ENCODE assay signal across 18 cellular contexts in the genomic region with DNA sequence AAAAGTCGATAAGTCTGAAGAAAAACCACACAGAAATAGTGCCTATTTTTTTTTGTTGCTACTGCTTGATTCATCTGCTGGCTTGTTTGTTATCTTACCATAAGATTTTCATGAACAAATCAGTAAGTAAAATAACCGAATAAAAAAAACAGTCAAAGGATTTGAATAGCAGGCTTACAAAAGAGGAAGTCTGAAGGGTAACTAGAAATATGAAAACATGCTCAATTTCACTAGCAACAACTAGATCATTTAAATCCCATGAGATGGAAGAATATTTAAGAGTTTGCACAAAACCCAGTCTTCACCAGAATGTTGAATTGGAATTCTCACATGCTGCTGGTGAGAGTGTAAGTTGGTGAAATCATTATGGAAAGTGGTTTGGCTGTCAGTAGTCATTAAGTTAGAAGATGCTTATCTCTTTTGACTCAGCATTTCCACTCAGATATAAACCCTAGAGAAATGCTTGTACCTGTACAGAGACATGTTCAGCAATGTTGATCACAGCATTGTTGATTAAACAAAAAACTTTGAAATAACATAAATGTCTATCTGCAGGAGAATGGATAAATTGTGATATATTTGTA.
DNase-seq lines count a peak whose midpoint lies in the region; ATAC-seq, FAIRE-seq and TF ChIP-seq lines count a peak whose summit lies in the region.
"Had no signal": no experiment of that assay in that cellular context is flagged by ENCODE, and none has a peak within 500 bp of the region (broad histone marks: within the 10 kb centered on the region; RNA-seq: fewer than 3 reads in every experiment).

No MANE protein-coding gene starts in this region.

- H3K36me3 Mint-ChIP-seq in Caco-2 (ENCODE audit: insufficient read depth, unreplicated experiment), result peaks cover 5% of the 10 kb centered on the region

- H3K9me3 ChIP-seq in endothelial cell of umbilical vein (replicated peaks; ENCODE audit: control insufficient read depth, insufficient read depth, low read length) (no peaks in the 10 kb centered on the region), Caco-2 (no peaks in the 10 kb centered on the region)
- H3K9me3 ChIP-seq: SJCRH30 had no signal

- ATAC-seq in GM21723 (IDR thresholded peaks at IDR 0.05; ENCODE audit: unreplicated experiment) (peak; percentile 59), HG03108 (IDR thresholded peaks at IDR 0.05; ENCODE audit: unreplicated experiment) (no peak)

- POLR2A ChIA-PET in endothelial cell of umbilical vein (lab: Charles Lee) (no interaction called here), Caco-2 (lab: Charles Lee) (no interaction called here)

- no peak overlapping the region for H3K4me3 Mint-ChIP-seq in Caco-2 (ENCODE audit: unreplicated experiment)

- H3K36me3 ChIP-seq in endothelial cell of umbilical vein (ENCODE audit: control insufficient read depth in 2 of 2, extremely low read depth in 1 of 2, insufficient read depth in 2 of 2, low read length in 2 of 2) (no peaks in the 10 kb centered on the region), Caco-2 (ENCODE audit: control insufficient read depth, insufficient read depth, low read length) (no peaks in the 10 kb centered on the region)
- H3K36me3 ChIP-seq: SJCRH30 had no signal

- no peak overlapping the region for H2AFZ ChIP-seq in endothelial cell of umbilical vein (ENCODE audit: low read depth, low read length)

- no peaks in the 10 kb centered on the region for H3K79me2 ChIP-seq in endothelial cell of umbilical vein (ENCODE audit: control insufficient read depth, insufficient read depth, low read length)

- no peaks in the 10 kb centered on the region for H3K9me3 Mint-ChIP-seq in Caco-2 (ENCODE audit: unreplicated experiment)

- no peak overlapping the region for H3K4me2 ChIP-seq in endothelial cell of umbilical vein (ENCODE audit: insufficient read depth, low read length)
- H3K4me2 ChIP-seq: BLaER1 treated with 17β-estradiol and CSF1 and Interleukin-3, amounts not matched to agents 10 nM and 100 nM had no signal

- H3K27me3 Mint-ChIP-seq in Caco-2 (ENCODE audit: insufficient read depth, unreplicated experiment), result no peaks in the 10 kb centered on the region

- H3K4me1 Mint-ChIP-seq in Caco-2 (ENCODE audit: low read depth, unreplicated experiment), result no peaks in the 10 kb centered on the region

- dilution Hi-C loops in endothelial cell of umbilical vein (cut with MboI; ENCODE audit: extremely low pct_ligation_motif_present, low sequenced_read_pairs), result no loop called here

- TF ChIP-seq CTCF in endothelial cell of umbilical vein (IDR thresholded peaks at IDR 0.05; ENCODE audit: extremely low read depth in 1 of 2, insufficient read depth in 1 of 2, low read depth in 1 of 2, low read length in 2 of 2), result no peak
- TF ChIP-seq CTCF in Caco-2 (IDR thresholded peaks at IDR 0.05; ENCODE audit: insufficient read depth in 1 of 2, low read depth in 1 of 2, low read length in 1 of 2, severe bottlenecking in 1 of 2, unreplicated experiment in 1 of 2), result no peak

- no peak overlapping the region for H3K27ac ChIP-seq in endothelial cell of umbilical vein (ENCODE audit: insufficient read depth, low read depth, low read length)
- H3K27ac ChIP-seq: BLaER1 treated with 17β-estradiol and CSF1 and Interleukin-3, amounts not matched to agents 10 nM and 100 nM; SJCRH30; WERI-Rb-1 had no signal

- H3K27me3 ChIP-seq in endothelial cell of umbilical vein (ENCODE audit: control insufficient read depth in 2 of 2, insufficient read depth in 2 of 2, low read length in 2 of 2), result no peaks in the 10 kb centered on the region
- no peaks in the 10 kb centered on the region for H3K27me3 ChIP-seq in Caco-2 (replicated peaks; ENCODE audit: control insufficient read depth, insufficient read depth, low read length)
- H3K27me3 ChIP-seq: BLaER1 treated with 17β-estradiol and CSF1 and Interleukin-3, amounts not matched to agents 10 nM and 100 nM; SJCRH30 had no signal

- no peak overlapping the region for H3K4me3 ChIP-seq in endothelial cell of umbilical vein (replicated peaks in 1 of 3; ENCODE audit: insufficient read depth in 1 of 3, low read depth in 1 of 3, low read length in 3 of 3)
- H3K4me3 ChIP-seq in Caco-2 (ENCODE audit: low read depth, low read length), result no peak overlapping the region
- H3K4me3 ChIP-seq: BLaER1 treated with 17β-estradiol and CSF1 and Interleukin-3, amounts not matched to agents 10 nM and 100 nM; SJCRH30 had no signal

- no peaks in the 10 kb centered on the region for H4K20me1 ChIP-seq in endothelial cell of umbilical vein (replicated peaks; ENCODE audit: control insufficient read depth, extremely low read depth, insufficient read depth, low read length)
- H4K20me1 ChIP-seq: BLaER1 treated with 17β-estradiol and CSF1 and Interleukin-3, amounts not matched to agents 10 nM and 100 nM had no signal

- intact Hi-C loops in endothelial cell of umbilical vein (cut with micrococcal nuclease), result no loop called here
- intact Hi-C loops in Caco-2 (cut with micrococcal nuclease; ENCODE audit: unreplicated experiment), result no loop called here

- no peak for DNase-seq in GM12891 (ENCODE audit: insufficient read length, low spot score)
- DNase-seq in NCI-H226, result peak; percentile 14
- peak; percentile 45 for DNase-seq in endothelial cell of umbilical vein (ENCODE audit: low read depth, low spot score)
- DNase-seq in ureter (ENCODE audit: low spot score), result no peak
- DNase-seq in Caco-2, result no peak
- DNase-seq in NCI-H1092 (lab: John Stamatoyannopoulos, UW), result no peak
- DNase-seq: activated CD8-positive, alpha-beta memory T cell treated with anti-CD3 and anti-CD28 coated beads, Interleukin-2, amount 50 U/mL, for 48 hours; cortex of kidney; EL; NCI-H2029 treated with DMSO at 0.1 percent for 48 hours; NCI-H82; nucleus accumbens; SJCRH30; small intestine; WERI-Rb-1 had no signal

- FAIRE-seq in GM12891 (lab: Jason Lieb, UNC) (no peak), endothelial cell of umbilical vein (lab: Jason Lieb, UNC) (no peak)
- FAIRE-seq: small intestine had no signal

- CTCF ChIA-PET in endothelial cell of umbilical vein (lab: Charles Lee), result interaction anchor here (1.6 to 2.6 kb wide), 3 partner anchors 13 to 109 kb away, joined by 3 to 8 read pairs (median 8); no protein-coding TSS in a partner anchor
- CTCF ChIA-PET in Caco-2 (lab: Charles Lee), result no interaction called here

- no TSS peak for BruUV-seq in endothelial cell of umbilical vein (replicated peaks; lab: Mats Ljungman, UMichigan)
- BruUV-seq in Caco-2 (replicated peaks; lab: Mats Ljungman, UMichigan), result no TSS peak

- no peak overlapping the region for H3K27ac Mint-ChIP-seq in Caco-2 (ENCODE audit: unreplicated experiment)

- no peak for TF ChIP-seq POLR2A in GM12891 (IDR thresholded peaks at IDR 0.05; ENCODE audit: low read depth, low read length)
- no peak for TF ChIP-seq POLR2A in endothelial cell of umbilical vein (IDR thresholded peaks at IDR 0.05; ENCODE audit: low read depth, low read length)

- H3K4me1 ChIP-seq in endothelial cell of umbilical vein (ENCODE audit: control insufficient read depth, extremely low read depth, insufficient read depth, low read length), result no peaks in the 10 kb centered on the region
- no peaks in the 10 kb centered on the region for H3K4me1 ChIP-seq in Caco-2
- H3K4me1 ChIP-seq: BLaER1 treated with 17β-estradiol and CSF1 and Interleukin-3, amounts not matched to agents 10 nM and 100 nM; SJCRH30 had no signal

- no peaks in the 10 kb centered on the region for H3K9me1 ChIP-seq in endothelial cell of umbilical vein (replicated peaks; ENCODE audit: control insufficient read depth, extremely low read depth, insufficient read depth, low read length)

- H3K9ac ChIP-seq in endothelial cell of umbilical vein (replicated peaks; ENCODE audit: extremely low read depth, insufficient read depth, low read length), result no peak overlapping the region
- H3K9ac ChIP-seq: BLaER1 treated with 17β-estradiol and CSF1 and Interleukin-3, amounts not matched to agents 10 nM and 100 nM had no signal

TF ChIP-seq in GM12891, 5 proteins besides CTCF, POLR2A, EP300 and RAD21:
- TF ChIP-seq SPI1 (IDR thresholded peaks at IDR 0.05; ENCODE audit: low read depth, low read length), result peak; percentile 70
- TF ChIP-seq POU2F2 (IDR thresholded peaks at IDR 0.05; ENCODE audit: low read depth, low read length), result no peak

TF ChIP-seq in endothelial cell of umbilical vein, 7 proteins besides CTCF, POLR2A, EP300 and RAD21:
- TF ChIP-seq FOS (IDR thresholded peaks at IDR 0.05; ENCODE audit: borderline replicate concordance, insufficient read depth, low read length) (no peak), GATA2 (IDR thresholded peaks at IDR 0.05; ENCODE audit: insufficient read depth, insufficient read length, low read depth, low read length) (peak; percentile 69), POLR2AphosphoS5 (IDR thresholded peaks at IDR 0.05; ENCODE audit: insufficient read depth, low read depth, low read length) (no peak)
- TF ChIP-seq, protein P1, sequence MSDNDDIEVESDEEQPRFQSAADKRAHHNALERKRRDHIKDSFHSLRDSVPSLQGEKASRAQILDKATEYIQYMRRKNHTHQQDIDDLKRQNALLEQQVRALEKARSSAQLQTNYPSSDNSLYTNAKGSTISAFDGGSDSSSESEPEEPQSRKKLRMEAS (IDR thresholded peaks at IDR 0.05; ENCODE audit: insufficient read depth, insufficient read length), result no peak
TF ChIP-seq in endothelial cell of umbilical vein: peak in this region for 1.

Comparison
In these comparisons a context has a peak if more than half of its experiments do, and no peak if none do; other contexts are left out.
1. DNase-seq: peak in NCI-H226 (single experiment) and endothelial cell of umbilical vein (single experiment); none in GM12891 (single experiment), ureter (single experiment), Caco-2 (0 of 2) and NCI-H1092 (single experiment).